In genomic region chr16:24418729-24419128, GRCh38 we compare ENCODE assay signal across 26 cellular contexts.
"Had no signal": no experiment of that assay in that cellular context is flagged by ENCODE, and none has a peak within 500 bp of the region (broad histone marks: within the 10 kb centered on the region; RNA-seq: fewer than 3 reads in every experiment).

No MANE protein-coding gene starts in this region.

- H3K9me3 ChIP-seq: right lobe of liver, thyroid gland had no signal

- H3K9ac ChIP-seq: neural progenitor cell, parathyroid adenoma had no signal

- H3K27ac ChIP-seq: coronary artery, esophagus squamous epithelium, lower lobe of right lung, neural progenitor cell, parathyroid adenoma, right lobe of liver, stomach, thyroid gland had no signal

- H3K4me3 Mint-ChIP-seq: mesothelial cell of epicardium; naive thymus-derived CD4-positive, alpha-beta T cell; nephron; neural progenitor cell had no signal

- H3K36me3 Mint-ChIP-seq: mesothelial cell of epicardium; naive thymus-derived CD4-positive, alpha-beta T cell; neural progenitor cell had no signal

- ATAC-seq: left ventricle myocardium superior; lower lobe of right lung; naive thymus-derived CD4-positive, alpha-beta T cell; right lobe of liver had no signal

- H3K27me3 Mint-ChIP-seq: progenitor cell of endocrine pancreas had no signal

- H3K79me2 ChIP-seq: parathyroid adenoma had no signal

- H2AFZ ChIP-seq: neural progenitor cell, parathyroid adenoma had no signal

- FAIRE-seq: endometrium, keratinocyte had no signal

- H3K4me1 Mint-ChIP-seq: mesothelial cell of epicardium; naive thymus-derived CD4-positive, alpha-beta T cell; nephron; neural progenitor cell had no signal

- H3K4me2 ChIP-seq: neural progenitor cell, smooth muscle cell had no signal

- H3K27me3 ChIP-seq: esophagus squamous epithelium, neural progenitor cell, right lobe of liver, thyroid gland had no signal

- H3K4me1 ChIP-seq: esophagus squamous epithelium, lower lobe of right lung, neural progenitor cell, parathyroid adenoma, right lobe of liver, stomach, thyroid gland had no signal

- H3K9me3 Mint-ChIP-seq: nephron had no signal

- DNase-seq: dermis blood vessel endothelial cell; effector memory CD4-positive, alpha-beta T cell; erythroblast; esophagus squamous epithelium; foreskin melanocyte; hypothalamus; left ventricle myocardium superior; lower lobe of right lung; naive thymus-derived CD4-positive, alpha-beta T cell; right lobe of liver; stimulated activated CD4-positive, alpha-beta T cell treated with anti-CD3 and anti-CD28 coated beads, Interleukin-12 subunit alpha, Interleukin-12 subunit beta, amount 100 ng/mL, for 4 hours; stimulated activated CD4-positive, alpha-beta T cell treated with anti-CD3 and anti-CD28 coated beads, Interleukin-1b, Interleukin-23, amount 100 ng/mL, for 48 hours; stimulated activated CD4-positive, alpha-beta T cell treated with anti-CD3 and anti-CD28 coated beads, Interleukin-4, amount 100 ng/mL, for 1 hour; stimulated activated CD8-positive, alpha-beta memory T cell treated with anti-CD3 and anti-CD28 coated beads, Interleukin-4, amount 100 ng/mL, for 48 hours; stimulated activated naive CD4-positive, alpha-beta T cell treated with Interleukin-2 at 50 U/mL for 16 hours; stomach; thyroid gland had no signal

- H3K36me3 ChIP-seq: esophagus squamous epithelium, lower lobe of right lung, neural progenitor cell, right lobe of liver, stomach, thyroid gland had no signal

- H3K27ac Mint-ChIP-seq: mesothelial cell of epicardium; naive thymus-derived CD4-positive, alpha-beta T cell; nephron; neural progenitor cell; progenitor cell of endocrine pancreas had no signal

- H3K4me3 ChIP-seq: coronary artery, esophagus squamous epithelium, lower lobe of right lung, neural progenitor cell, right lobe of liver, smooth muscle cell, stomach, thyroid gland had no signal
